Comparison of ENCODE assay signal across 18 cellular contexts in genomic region chr6:42506070-42506469, GRCh38.
"Had no signal": no experiment of that assay in that cellular context is flagged by ENCODE, and none has a peak within 500 bp of the region (broad histone marks: within the 10 kb centered on the region; RNA-seq: fewer than 3 reads in every experiment).

No MANE protein-coding gene starts in this region.

- H3K36me3 ChIP-seq: left lung, tibial nerve had no signal

- H3K27ac ChIP-seq: coronary artery, foreskin keratinocyte, left lung, tibial nerve had no signal

- H3K27me3 ChIP-seq: foreskin keratinocyte, left lung, tibial nerve had no signal

- H3K4me1 ChIP-seq: foreskin keratinocyte, left lung, tibial nerve had no signal

- H3K27ac Mint-ChIP-seq: activated CD8-positive, alpha-beta T cell treated with anti-CD3 and anti-CD28 coated beads, Interleukin-2, amount 10 ng/mL, durations not matched to agents 7 days and 5 days; activated naive CD4-positive, alpha-beta T cell treated with anti-CD3 and anti-CD28 coated beads, Interleukin-2, amount 50 U/mL, for 72 hours; naive B cell; stimulated activated naive B cell treated with anti-CD40 and anti-IgM and Interleukin-4, amounts not matched to agents 10 μg/mL and 1 μg/mL and 100 μg/mL, for 72 hours had no signal

- DNase-seq: activated CD4-positive, alpha-beta T cell treated with anti-CD3 and anti-CD28 coated beads, Interleukin-2, amount 10 ng/mL, durations not matched to agents 24 days and 14 days; activated CD4-positive, CD25-positive, alpha-beta regulatory T cell; activated CD8-positive, alpha-beta memory T cell treated with anti-CD3 and anti-CD28 coated beads, Interleukin-2, amount 50 U/mL, for 4 hours; activated CD8-positive, alpha-beta T cell treated with anti-CD3 and anti-CD28 coated beads, Interleukin-2, amount 10 ng/mL, durations not matched to agents 7 days and 5 days; activated effector memory CD4-positive, alpha-beta T cell treated with anti-CD3 and anti-CD28 coated beads, Interleukin-2, amount 50 U/mL, for 16 hours; activated T-cell treated with anti-CD3 and anti-CD28 coated beads, Interleukin-2, amount 50 U/mL, for 48 hours; caudate nucleus; glutamatergic neuron; hypothalamus; kidney; left lung; naive B cell; stimulated activated CD4-positive, alpha-beta T cell treated with anti-CD3 and anti-CD28 coated beads, Interleukin-2, amount 100 ng/mL, for 48 hours; stimulated activated naive B cell treated with anti-CD40 and anti-IgM and Interleukin-4, amounts not matched to agents 10 μg/mL and 1 μg/mL and 100 μg/mL, for 72 hours had no signal

- H3K4me3 Mint-ChIP-seq: activated CD4-positive, alpha-beta T cell treated with anti-CD3 and anti-CD28 coated beads, Interleukin-2, amount 10 ng/mL, durations not matched to agents 24 days and 14 days; activated CD8-positive, alpha-beta T cell treated with anti-CD3 and anti-CD28 coated beads, Interleukin-2, amount 10 ng/mL, durations not matched to agents 7 days and 5 days had no signal

- H3K36me3 Mint-ChIP-seq: activated naive CD4-positive, alpha-beta T cell treated with anti-CD3 and anti-CD28 coated beads, Interleukin-2, amount 50 U/mL, for 72 hours had no signal

- H3K4me3 ChIP-seq: coronary artery, left lung, tibial nerve had no signal

- H3K9me3 Mint-ChIP-seq: activated CD4-positive, alpha-beta T cell treated with anti-CD3 and anti-CD28 coated beads, Interleukin-2, amount 10 ng/mL, durations not matched to agents 24 days and 14 days had no signal

- H3K9me3 ChIP-seq: left lung, tibial nerve had no signal

- ATAC-seq: activated CD8-positive, alpha-beta T cell treated with anti-CD3 and anti-CD28 coated beads, Interleukin-2, amount 10 ng/mL, durations not matched to agents 7 days and 5 days; left lung had no signal
